Comparison of ENCODE assay signal across 8 cellular contexts in the genomic region with DNA sequence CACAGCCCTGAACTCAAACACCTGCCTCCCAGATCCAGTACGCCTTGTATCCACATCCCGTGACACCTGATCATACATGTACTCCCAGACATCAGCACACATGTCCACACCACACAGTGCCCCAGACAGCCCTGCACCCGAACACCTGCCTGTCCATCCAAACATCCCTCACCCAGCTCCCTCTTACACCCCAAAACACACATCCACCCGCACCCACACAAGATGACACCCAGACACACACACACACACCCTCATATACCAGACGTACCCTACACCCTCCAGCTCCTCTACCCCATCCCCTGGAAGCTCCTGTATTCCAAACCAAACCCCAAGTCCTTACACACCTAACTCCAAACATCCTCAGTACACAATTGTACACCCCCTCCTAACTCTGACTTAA. TPM values are rescaled to one million over a fixed set of nuclear protein-coding genes. Genes with fewer than 3 reads are reported as not detected.
A peak's percentile ranks its signal among the peaks of the same experiment; 100 is the strongest.
DNase-seq lines count a peak whose midpoint lies in the region; ATAC-seq and TF ChIP-seq lines count a peak whose summit lies in the region.

No MANE protein-coding gene starts in this region.

- H3K4me1 Mint-ChIP-seq in activated CD8-positive, alpha-beta T cell treated with anti-CD3 and anti-CD28 coated beads for 36 hours (ENCODE audit: low read depth), result peaks cover 32% of the 10 kb centered on the region

- peaks cover 30% of the 10 kb centered on the region for H3K36me3 Mint-ChIP-seq in activated CD8-positive, alpha-beta T cell treated with anti-CD3 and anti-CD28 coated beads for 36 hours (ENCODE audit: low read depth)

- no peak for ATAC-seq in activated CD8-positive, alpha-beta T cell treated with anti-CD3 and anti-CD28 coated beads for 36 hours
- ATAC-seq in sciatic nerve, result peak; percentile 3

- H3K4me3 ChIP-seq in GM12864 (ENCODE audit: low read depth, low read length) (peak overlapping the region; percentile 41), fibroblast of villous mesenchyme (ENCODE audit: low read depth, low read length) (peak overlapping the region; percentile 64)

- DNase-seq in GM12864 (ENCODE audit: low read depth), result no peak
- DNase-seq in activated CD8-positive, alpha-beta T cell treated with anti-CD3 and anti-CD28 coated beads for 36 hours, result no peak
- DNase-seq in fibroblast of villous mesenchyme (ENCODE audit: low read depth), result no peak
- DNase-seq in sciatic nerve (ENCODE audit: low spot score), result no peak
- no peak for DNase-seq in Kasumi-1 (lab: John Stamatoyannopoulos, UW)
- no peak for DNase-seq in GM10248 (ENCODE audit: extremely low spot score)
- no peak for DNase-seq in NOMO-1 treated with dmso at 0.1 percent for 144 hours (lab: John Stamatoyannopoulos, UW; ENCODE audit: unreplicated experiment)
- no peak for DNase-seq in activated CD4-positive, CD25-positive, alpha-beta regulatory T cell treated with anti-CD3 and anti-CD28 coated beads, Interleukin-2, amount 50 U/mL, for 72 hours

- H3K27ac Mint-ChIP-seq in activated CD8-positive, alpha-beta T cell treated with anti-CD3 and anti-CD28 coated beads for 36 hours, result peak overlapping the region; percentile 28

- intact Hi-C loops in activated CD8-positive, alpha-beta T cell treated with anti-CD3 and anti-CD28 coated beads for 36 hours (cut with micrococcal nuclease), result no loop called here
- intact Hi-C loops in sciatic nerve (cut with DNase I), result no loop called here

- TF ChIP-seq CTCF in GM12864 (IDR thresholded peaks at IDR 0.05; ENCODE audit: low read depth, low read length, missing control alignments), result no peak
- TF ChIP-seq CTCF in activated CD8-positive, alpha-beta T cell treated with anti-CD3 and anti-CD28 coated beads for 36 hours (IDR thresholded peaks at IDR 0.05), result no peak
- no peak for TF ChIP-seq CTCF in fibroblast of villous mesenchyme (IDR thresholded peaks at IDR 0.05; ENCODE audit: insufficient read depth, low read depth, low read length)
- TF ChIP-seq CTCF in GM10248 (IDR thresholded peaks at IDR 0.05; ENCODE audit: control extremely low read depth, extremely low read depth, low read depth, missing control alignments), result no peak

- no peaks in the 10 kb centered on the region for H3K27me3 Mint-ChIP-seq in activated CD8-positive, alpha-beta T cell treated with anti-CD3 and anti-CD28 coated beads for 36 hours

- no peaks in the 10 kb centered on the region for H3K9me3 Mint-ChIP-seq in activated CD8-positive, alpha-beta T cell treated with anti-CD3 and anti-CD28 coated beads for 36 hours

- POLR2A ChIA-PET in activated CD8-positive, alpha-beta T cell treated with anti-CD3 and anti-CD28 coated beads for 36 hours (lab: Charles Lee), result interaction anchor here (0.6 to 3.8 kb wide), 11 partner anchors 8 to 373 kb away, joined by 3 to 25 read pairs (median 4); a partner anchor contains a TSS
- POLR2A ChIA-PET in GM10248 (lab: Yijun Ruan, JAX), result no interaction called here

- peak overlapping the region; percentile 82 for H3K4me3 Mint-ChIP-seq in activated CD8-positive, alpha-beta T cell treated with anti-CD3 and anti-CD28 coated beads for 36 hours

- CTCF ChIA-PET in activated CD8-positive, alpha-beta T cell treated with anti-CD3 and anti-CD28 coated beads for 36 hours (lab: Charles Lee), result no interaction called here
- CTCF ChIA-PET in GM10248 (lab: Yijun Ruan, JAX), result interaction anchor here (0.9 to 1.2 kb wide), 2 partner anchors 9 to 12 kb away, joined by 3 to 4 read pairs; no protein-coding TSS in a partner anchor

RNA-seq across cellular contexts. Expression of a gene that starts 0.7 kb away (rescaled TPM):
- total RNA-seq in activated CD8-positive, alpha-beta T cell treated with anti-CD3 and anti-CD28 coated beads for 36 hours, result 10 to 100 TPM; 41.7 to 45.7 TPM
- total RNA-seq in fibroblast of villous mesenchyme, result 27.6 and 30.0 TPM in 2 replicates
- total RNA-seq in sciatic nerve, result 26.9 TPM

RNA-seq across cellular contexts. Expression of a gene that starts 19.3 kb away (rescaled TPM):
- total RNA-seq in activated CD8-positive, alpha-beta T cell treated with anti-CD3 and anti-CD28 coated beads for 36 hours, result 10 to 100 TPM; 32.4 to 39.3 TPM
- total RNA-seq in fibroblast of villous mesenchyme (19.0 and 32.2 TPM in 2 replicates), sciatic nerve (31.2 TPM)

RNA-seq across cellular contexts. Expression of a gene that starts 23.3 kb away (rescaled TPM):
- 10 to 100 TPM; 57.5 to 58.3 TPM for total RNA-seq in activated CD8-positive, alpha-beta T cell treated with anti-CD3 and anti-CD28 coated beads for 36 hours
- total RNA-seq in fibroblast of villous mesenchyme, result 92.4 and 109 TPM in 2 replicates
- 43.1 TPM for total RNA-seq in sciatic nerve

RNA-seq across cellular contexts. Expression of a gene that starts 23.9 kb away (rescaled TPM):
- 100 to 1,000 TPM; 205 to 208 TPM for total RNA-seq in activated CD8-positive, alpha-beta T cell treated with anti-CD3 and anti-CD28 coated beads for 36 hours
- total RNA-seq in fibroblast of villous mesenchyme, result 216 and 304 TPM in 2 replicates
- total RNA-seq in sciatic nerve, result 117 TPM

RNA-seq across cellular contexts. Expression of a gene that starts 37.5 kb away (rescaled TPM):
- 10 to 100 TPM; 28.2 to 32.3 TPM for total RNA-seq in activated CD8-positive, alpha-beta T cell treated with anti-CD3 and anti-CD28 coated beads for 36 hours
- total RNA-seq in fibroblast of villous mesenchyme, result 15.5 and 17.3 TPM in 2 replicates
- 19.8 TPM for total RNA-seq in sciatic nerve
